Comparison of ENCODE assay signal across 8 cellular contexts in genomic region chr7:7639421-7639820, GRCh38. TPM values are rescaled to one million over a fixed set of nuclear protein-coding genes. Genes with fewer than 3 reads are reported as not detected.
A peak's percentile ranks its signal among the peaks of the same experiment; 100 is the strongest.
DNase-seq lines count a peak whose midpoint lies in the region; ATAC-seq and TF ChIP-seq lines count a peak whose summit lies in the region.

No MANE protein-coding gene starts in this region.

- H3K4me3 Mint-ChIP-seq in MCF 10A (ENCODE audit: unreplicated experiment): peak overlapping the region; percentile 96

- CTCF ChIA-PET in MCF 10A (lab: Yijun Ruan, JAX): interaction anchor here (0.7 to 2.7 kb wide), 4 partner anchors 42 to 431 kb away, joined by 3 to 11 read pairs (median 7); no protein-coding TSS in a partner anchor

- H3K4me3 ChIP-seq in HUES6 (ENCODE audit: low read depth, low read length) (peak overlapping the region; percentile 85), mucosa of rectum (ENCODE audit: low read length in 2 of 2) (peak overlapping the region; percentile 96 to 97)

- TF ChIP-seq CTCF in MCF 10A (IDR thresholded peaks at IDR 0.05; ENCODE audit: unreplicated experiment): no peak

- H3K9me3 ChIP-seq in HUES6 (ENCODE audit: control insufficient read depth, insufficient read depth, low read depth, low read length): no peaks in the 10 kb centered on the region
- H3K9me3 ChIP-seq in mucosa of rectum (ENCODE audit: control insufficient read depth in 2 of 2, low read length in 2 of 2): no peaks in the 10 kb centered on the region

- BruUV-seq in MCF 10A (replicated peaks; lab: Mats Ljungman, UMichigan): no TSS peak

- intact Hi-C loops in MCF 10A (cut with micrococcal nuclease): no loop called here

- DNase-seq in ACHN (peak; percentile 35), MCF 10A (ENCODE audit: unreplicated experiment) (no peak), NCI-H524 treated with DMSO at 0.1 percent for 48 hours (lab: John Stamatoyannopoulos, UW) (no peak)

- peaks cover 25% of the 10 kb centered on the region for H3K36me3 Mint-ChIP-seq in MCF 10A (ENCODE audit: insufficient read depth, unreplicated experiment)

- in situ Hi-C loops in ACHN (cut with HindIII; ENCODE audit: low pct_ligation_motif_present, low pct_unique_long_range_greater_than_20kb, low sequenced_read_pairs): loop anchor here (25.0 kb wide), 1 partner anchor 573 kb away; no protein-coding TSS in a partner anchor

- no peaks in the 10 kb centered on the region for H3K9me3 Mint-ChIP-seq in MCF 10A (ENCODE audit: unreplicated experiment)

- no peaks in the 10 kb centered on the region for H3K27me3 Mint-ChIP-seq in MCF 10A (ENCODE audit: insufficient read depth, unreplicated experiment)

- H3K27ac Mint-ChIP-seq in MCF 10A (ENCODE audit: low read depth, unreplicated experiment): peak overlapping the region; percentile 97

- H3K36me3 ChIP-seq in HUES6 (ENCODE audit: control insufficient read depth, insufficient read depth, low read length): peaks cover 22% of the 10 kb centered on the region
- peaks cover 0 to 8% of the 10 kb centered on the region in 2 donors for H3K36me3 ChIP-seq in mucosa of rectum (ENCODE audit: control insufficient read depth in 2 of 2, insufficient read depth in 2 of 2, low read length in 2 of 2)

- ATAC-seq in HG03442 (IDR thresholded peaks at IDR 0.05; ENCODE audit: unreplicated experiment) (no peak), HG02610 (IDR thresholded peaks at IDR 0.05; ENCODE audit: unreplicated experiment) (no peak), HG02938 (IDR thresholded peaks at IDR 0.05; ENCODE audit: unreplicated experiment) (no peak)

- H3K9ac ChIP-seq in HUES6 (ENCODE audit: low read length) (peak overlapping the region; percentile 97), mucosa of rectum (ENCODE audit: low read depth in 1 of 2, low read length in 2 of 2) (peak overlapping the region; percentile 76 to 89)

- H3K27me3 ChIP-seq in HUES6 (ENCODE audit: control insufficient read depth, insufficient read depth, low read length): no peaks in the 10 kb centered on the region
- H3K27me3 ChIP-seq in mucosa of rectum (ENCODE audit: control insufficient read depth in 2 of 2, insufficient read depth in 2 of 2, low read length in 2 of 2): no peaks in the 10 kb centered on the region

- H3K4me1 Mint-ChIP-seq in MCF 10A (ENCODE audit: insufficient read depth, unreplicated experiment): peaks cover 18% of the 10 kb centered on the region

- POLR2A ChIA-PET in MCF 10A (lab: Yijun Ruan, JAX): interaction anchor here (0.6 to 4.4 kb wide), 15 partner anchors 40 to 577 kb away, joined by 3 to 39 read pairs (median 10); partner anchors contain the start of gene GLCCI1

- H3K4me1 ChIP-seq in HUES6 (ENCODE audit: control insufficient read depth, insufficient read depth, low read length): peaks cover 10% of the 10 kb centered on the region; the same call in 1 of the 2 replicates
- H3K4me1 ChIP-seq in mucosa of rectum (ENCODE audit: control insufficient read depth in 2 of 2, insufficient read depth in 2 of 2, low read length in 2 of 2): peaks cover 10 to 25% of the 10 kb centered on the region in 2 donors

- H3K27ac ChIP-seq in HUES6 (ENCODE audit: low read depth, low read length) (peak overlapping the region; percentile 75; the same call in 1 of the 2 replicates), mucosa of rectum (ENCODE audit: low read depth in 2 of 2, low read length in 2 of 2) (peak overlapping the region; percentile 83 to 90)

RNA-seq across cellular contexts. Expression of gene UMAD1, which starts 1.1 kb away (rescaled TPM):
- 7.1 and 11.1 TPM in 2 replicates for total RNA-seq in MCF 10A (2022)
